9 cellular contexts compared by ENCODE assay signal in the genomic region with DNA sequence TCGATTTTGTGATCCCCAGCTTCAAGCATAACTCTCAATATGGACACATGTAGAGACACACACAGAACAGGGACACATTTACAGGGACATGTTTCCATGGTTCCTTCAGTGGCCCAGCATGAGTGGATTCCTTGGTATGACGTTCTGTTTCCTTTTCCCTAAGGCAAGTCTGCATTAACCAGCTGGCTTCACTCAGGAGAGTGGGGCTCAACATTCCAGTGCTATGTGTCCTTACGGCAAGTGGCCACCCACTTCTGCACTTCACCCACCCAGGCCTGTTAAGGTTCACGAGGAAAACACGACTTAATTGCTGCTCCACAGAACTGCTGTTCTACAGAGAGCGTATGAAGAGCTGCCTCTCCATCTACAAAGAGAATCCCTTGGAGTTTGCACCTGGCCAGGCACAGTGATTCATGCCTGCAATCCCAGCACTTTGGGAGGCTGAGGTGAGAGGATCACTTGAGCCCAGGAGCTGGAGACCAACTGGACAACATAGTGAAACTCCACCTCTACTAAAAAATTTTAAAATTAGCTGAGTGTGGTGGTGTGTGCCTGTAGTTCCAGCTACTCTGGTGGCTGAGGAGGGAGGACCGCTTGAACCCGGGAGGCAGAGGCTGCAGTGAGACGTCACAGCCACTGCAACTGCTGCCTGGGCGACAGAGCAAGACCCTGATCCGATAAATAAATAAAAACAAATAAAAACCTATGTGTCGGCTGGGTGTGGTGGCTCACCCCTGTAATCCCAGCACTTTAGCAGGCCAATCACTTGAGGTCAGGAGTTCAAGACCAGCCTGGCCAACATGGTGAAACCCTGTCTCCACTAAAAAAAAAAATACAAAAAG. TPM values are rescaled to one million over a fixed set of nuclear protein-coding genes. Genes with fewer than 3 reads are reported as not detected.
DNase-seq lines count a peak whose midpoint lies in the region; ATAC-seq, FAIRE-seq and TF ChIP-seq lines count a peak whose summit lies in the region.
"Had no signal": no experiment of that assay in that cellular context is flagged by ENCODE, and none has a peak within 500 bp of the region (broad histone marks: within the 10 kb centered on the region; RNA-seq: fewer than 3 reads in every experiment).

No MANE protein-coding gene starts in this region.

- TF ChIP-seq CTCF in AG04450 (IDR thresholded peaks at IDR 0.05; ENCODE audit: low read depth, low read length) (no peak), astrocyte of the spinal cord (IDR thresholded peaks at IDR 0.05; ENCODE audit: low read depth, low read length) (no peak), lower lobe of right lung (IDR thresholded peaks at IDR 0.05) (no peak)

- no peak for FAIRE-seq in frontal cortex (lab: Jason Lieb, UNC)

- no peaks in the 10 kb centered on the region for H3K36me3 ChIP-seq in lower lobe of right lung

- in situ Hi-C loops in astrocyte of the spinal cord (cut with HindIII; ENCODE audit: low sequenced_read_pairs), result no loop called here

- H3K4me1 ChIP-seq in lower lobe of right lung, result peaks cover 97% of the 10 kb centered on the region

- intact Hi-C loops in lower lobe of right lung (cut with DNase I), result no loop called here

- peak; percentile 62 for DNase-seq in AG04450 (ENCODE audit: low read depth, low spot score)
- DNase-seq in H4 (ENCODE audit: low spot score), result peak; percentile 42
- peak; percentile 58 for DNase-seq in astrocyte of the spinal cord (ENCODE audit: low read depth, low spot score)
- DNase-seq in lower lobe of right lung, result no peak
- no peak for DNase-seq in T-helper 9 cell
- no peak for DNase-seq in frontal cortex (ENCODE audit: low spot score in 2 of 2)
- DNase-seq: activated CD4-positive, CD25-positive, alpha-beta regulatory T cell had no signal

- CTCF ChIA-PET in AG04450 (lab: Charles Lee), result interaction anchor here (1.1 kb wide), 1 partner anchor 18 kb away, joined by 3 read pairs; no protein-coding TSS in a partner anchor

- no peaks in the 10 kb centered on the region for H3K9me3 ChIP-seq in AG04450 (ENCODE audit: control insufficient read depth, insufficient read depth, low read length)
- no peaks in the 10 kb centered on the region for H3K9me3 ChIP-seq in lower lobe of right lung

- no peak overlapping the region for H3K4me3 ChIP-seq in AG04450 (ENCODE audit: low read depth, low read length)
- no peak overlapping the region for H3K4me3 ChIP-seq in astrocyte of the spinal cord (ENCODE audit: low read depth, low read length)
- no peak overlapping the region for H3K4me3 ChIP-seq in lower lobe of right lung

- ATAC-seq in lower lobe of right lung, result peak; percentile 62 to 72
- no peak for ATAC-seq in HG03045 (IDR thresholded peaks at IDR 0.05; ENCODE audit: unreplicated experiment)
- ATAC-seq in HG03342 (IDR thresholded peaks at IDR 0.05; ENCODE audit: unreplicated experiment), result no peak

- H3K27me3 ChIP-seq in AG04450 (ENCODE audit: control insufficient read depth, insufficient read depth, low read length) (no peaks in the 10 kb centered on the region), lower lobe of right lung (ENCODE audit: low read depth) (no peaks in the 10 kb centered on the region)

- POLR2A ChIA-PET in AG04450 (lab: Yijun Ruan, JAX), result no interaction called here

- H3K27ac ChIP-seq in AG04450 (ENCODE audit: low read depth, low read length) (peak overlapping the region; percentile 68), lower lobe of right lung (peak overlapping the region; percentile 73)

RNA-seq across cellular contexts. Expression of a gene that starts 32.5 kb away (rescaled TPM):
- polyA plus RNA-seq in AG04450 (2011; rRNA removed), result 7.8 and 11.5 TPM in 2 replicates
- polyA minus RNA-seq in AG04450 (2011; rRNA and poly(A)+ RNA removed), result 29.6 and 47.3 TPM in 2 replicates
- 6.4 and 11.0 TPM in 2 replicates for total RNA-seq in H4 (2014; rRNA removed; shearing (Covaris generic))
- total RNA-seq in lower lobe of right lung (104 TPM), frontal cortex (11.4 TPM)

Comparison
In these comparisons a context has a peak if more than half of its experiments do, and no peak if none do; other contexts are left out.
1. DNase-seq: peak in AG04450 (single experiment), H4 (single experiment) and astrocyte of the spinal cord (single experiment); none in lower lobe of right lung (single experiment), T-helper 9 cell (single experiment) and frontal cortex (0 of 2).
2. ATAC-seq: peak in lower lobe of right lung (2 of 2); none in HG03045 (single experiment) and HG03342 (single experiment).